8 cellular contexts compared by ENCODE assay signal in genomic region chr17:41811549-41812175, GRCh38. TPM values are rescaled to one million over a fixed set of nuclear protein-coding genes. Genes with fewer than 3 reads are reported as not detected.
DNase-seq lines count a peak whose midpoint lies in the region; ATAC-seq, FAIRE-seq and TF ChIP-seq lines count a peak whose summit lies in the region.

P3H4 (minus strand) TSS chr17:41811949; CDS start chr17:41811915, 34 bp downstream.

- no peaks in the 10 kb centered on the region for H3K79me2 ChIP-seq in keratinocyte (ENCODE audit: control insufficient read depth, insufficient read depth, low read length)

- H3K4me1 ChIP-seq in keratinocyte (ENCODE audit: control insufficient read depth, extremely low read depth, insufficient read depth, low read length): peaks cover 8% of the 10 kb centered on the region

- H2AFZ ChIP-seq in keratinocyte (ENCODE audit: control insufficient read depth, low read length): peak within 1 kb of the TSS; percentile 71

- TF ChIP-seq CTCF in keratinocyte (optimal IDR thresholded peaks at IDR 0.05 in 1 of 3, IDR thresholded peaks at IDR 0.05 in 1 of 3, conservative IDR thresholded peaks at IDR 0.05 in 1 of 3; ENCODE audit: extremely low read depth in 1 of 3, insufficient read depth in 2 of 3, low read length in 3 of 3): peak; percentile 45 to 91 (median 88)

- H3K9me1 ChIP-seq in keratinocyte (ENCODE audit: control insufficient read depth, extremely low read depth, insufficient read depth, low read length): no peaks in the 10 kb centered on the region

- DNase-seq in EH (ENCODE audit: low read depth) (peak; percentile 80), NCI-H2171 treated with DMSO at 0.1 percent for 48 hours (lab: John Stamatoyannopoulos, UW) (peak; percentile 74), cerebellar cortex (ENCODE audit: low spot score) (peak; percentile 76), keratinocyte (ENCODE audit: low read depth, low spot score) (no peak)
- peak; percentile 69 for DNase-seq in stimulated activated CD4-positive, alpha-beta T cell treated with anti-CD3 and anti-CD28 coated beads, Interleukin-12 subunit alpha, Interleukin-12 subunit beta, amount 100 ng/mL, for 4 hours

- peak within 1 kb of the TSS; percentile 43 to 75 (median 63) for H3K4me3 ChIP-seq in keratinocyte (ENCODE audit: control insufficient read depth in 2 of 3, extremely low read depth in 1 of 3, insufficient read depth in 2 of 3, low read depth in 1 of 3, low read length in 3 of 3)

- H3K9me3 ChIP-seq in keratinocyte (ENCODE audit: control insufficient read depth, low read depth, low read length): no peaks in the 10 kb centered on the region

- H4K20me1 ChIP-seq in keratinocyte (ENCODE audit: control insufficient read depth, extremely low read depth, insufficient read depth, low read length): no peaks in the 10 kb centered on the region

- H3K27me3 ChIP-seq in keratinocyte (ENCODE audit: control insufficient read depth, extremely low read depth, insufficient read depth, low read length): peaks cover 16% of the 10 kb centered on the region

- H3K4me2 ChIP-seq in keratinocyte (ENCODE audit: control insufficient read depth, extremely low read depth, insufficient read depth, low read depth, low read length): peak within 1 kb of the TSS; percentile 80

- H3K27ac ChIP-seq in keratinocyte (ENCODE audit: control insufficient read depth, insufficient read depth, low read length): no peak within 1 kb of the TSS

- dilution Hi-C loops in keratinocyte (cut with MboI; ENCODE audit: extremely low pct_ligation_motif_present, low sequenced_read_pairs): no loop called here

- no peak for FAIRE-seq in keratinocyte (lab: Jason Lieb, UNC)

- ATAC-seq in HG02642 (IDR thresholded peaks at IDR 0.05; ENCODE audit: poor library complexity, unreplicated experiment): peak; percentile 68
- peak; percentile 88 to 90 for ATAC-seq in activated CD4-positive, CD25-positive, alpha-beta regulatory T cell treated with anti-CD3 and anti-CD28 coated beads, Interleukin-2, amount 50 U/mL, for 24 hours
- ATAC-seq in HG03571 (IDR thresholded peaks at IDR 0.05; ENCODE audit: unreplicated experiment): no peak

- peak within 1 kb of the TSS; percentile 69 for H3K9ac ChIP-seq in keratinocyte (ENCODE audit: control insufficient read depth, extremely low read depth, insufficient read depth, low read length)

- H3K36me3 ChIP-seq in keratinocyte (ENCODE audit: control insufficient read depth in 2 of 2, extremely low read depth in 1 of 2, insufficient read depth in 2 of 2, low read length in 2 of 2): peaks cover 0 to 2% of the 10 kb centered on the region in 2 experiments

RNA-seq across cellular contexts. Expression of gene P3H4, which starts in this region (rescaled TPM):
- 4.2 to 8.4 TPM (median 5.9 TPM) in 3 replicates for polyA plus RNA-seq in keratinocyte
- polyA plus RNA-seq in keratinocyte (2011; ENCODE audit: low read depth): 6.9 TPM
- polyA plus RNA-seq in keratinocyte (2011; cell fraction: cytosol; rRNA removed): 2.3 and 4.9 TPM in 2 replicates
- 9.6 and 11.8 TPM in 2 replicates for polyA plus RNA-seq in keratinocyte (2011; cell fraction: nucleus; rRNA removed)
- polyA plus RNA-seq in keratinocyte (2012; ENCODE audit: low replicate concordance): 5.0 and 6.3 TPM in 2 replicates
- 2.3 to 8.0 TPM (median 4.4 TPM) in 3 replicates for polyA minus RNA-seq in keratinocyte
- 18.4 TPM for polyA minus RNA-seq in keratinocyte (2011; cell fraction: cytosol; rRNA and poly(A)+ RNA removed)
- polyA minus RNA-seq in keratinocyte (2011; cell fraction: nucleus; rRNA and poly(A)+ RNA removed): 9.0 and 12.2 TPM in 2 replicates
